In genomic region chr11:107590460-107591097, GRCh38 we compare ENCODE assay signal across 8 cellular contexts. TPM values are rescaled to one million over a fixed set of nuclear protein-coding genes. Genes with fewer than 3 reads are reported as not detected.
DNase-seq lines count a peak whose midpoint lies in the region; ATAC-seq, FAIRE-seq and TF ChIP-seq lines count a peak whose summit lies in the region.

No MANE protein-coding gene starts in this region.

- H3K27ac ChIP-seq in breast epithelium (no peak overlapping the region), lung (ENCODE audit: low read depth in 1 of 2, low read length in 1 of 2) (no peak overlapping the region)

- H3K36me3 ChIP-seq in breast epithelium (no peaks in the 10 kb centered on the region), lung (ENCODE audit: control insufficient read depth in 2 of 2, insufficient read depth in 2 of 2, low read length in 2 of 2) (no peaks in the 10 kb centered on the region)

- TF ChIP-seq POLR2A in breast epithelium (IDR thresholded peaks at IDR 0.05) (no peak), H54 (IDR thresholded peaks at IDR 0.05; ENCODE audit: low read depth, low read length) (no peak), erythroblast (IDR thresholded peaks at IDR 0.05; ENCODE audit: low read length) (no peak)

- intact Hi-C loops in breast epithelium (cut with DNase I; ENCODE audit: low total_unique reads) = no loop called here

- 2 to 3% methylated on average over 19 to 29 of the region's 29 CpGs for WGBS in lung, 2 donors

- no peaks in the 10 kb centered on the region for H3K4me1 ChIP-seq in breast epithelium
- H3K4me1 ChIP-seq in lung (ENCODE audit: control insufficient read depth in 2 of 2, insufficient read depth in 2 of 2, low read length in 2 of 2) = peaks cover 4 to 7% of the 10 kb centered on the region in 2 donors

- DNase-seq in D341Med (ENCODE audit: low spot score) (peak; percentile 44), HTR-8/SVneo (ENCODE audit: insufficient read length, low spot score) (peak; percentile 29), breast epithelium (ENCODE audit: low spot score in 2 of 2) (no peak), lung (ENCODE audit: low spot score) (no peak), NCI-H187 treated with DMSO at 0.1 percent for 48 hours (lab: John Stamatoyannopoulos, UW) (no peak), 8988T (no peak), H54 (ENCODE audit: insufficient read length, low spot score) (no peak), erythroblast (lab: John Stamatoyannopoulos, UW) (no peak)

- no peak for TF ChIP-seq CTCF in breast epithelium (IDR thresholded peaks at IDR 0.05)
- TF ChIP-seq CTCF in lung (IDR thresholded peaks at IDR 0.05; ENCODE audit: control extremely low read depth, extremely low read depth) = no peak

- peak; percentile 5 for ATAC-seq in lung (ENCODE audit: insufficient read depth, low FRiP score)

- H3K9me3 ChIP-seq in breast epithelium = no peaks in the 10 kb centered on the region
- peaks cover 0 to 2% of the 10 kb centered on the region in 2 donors for H3K9me3 ChIP-seq in lung (ENCODE audit: control insufficient read depth in 2 of 2, insufficient read depth in 1 of 2, low read length in 1 of 2)

- FAIRE-seq in HTR-8/SVneo (lab: Jason Lieb, UNC) (no peak), H54 (lab: Jason Lieb, UNC) (no peak)

- H3K27me3 ChIP-seq in breast epithelium = peaks cover 0 to 63% of the 10 kb centered on the region in 2 donors
- H3K27me3 ChIP-seq in lung (ENCODE audit: control insufficient read depth, insufficient read depth) = no peaks in the 10 kb centered on the region

- peak overlapping the region; percentile 54 to 66 (median 58) for H3K4me3 ChIP-seq in breast epithelium
- H3K4me3 ChIP-seq in lung = peak overlapping the region; percentile 69

RNA-seq across cellular contexts. Expression of gene ELMOD1, which starts 0.4 kb away (rescaled TPM):
- not detected for total RNA-seq in breast epithelium
- 1 to 10 TPM; 1.1 to 1.9 TPM for total RNA-seq in lung
- polyA plus RNA-seq in lung = under 1 TPM; 0.19 to 0.53 TPM

RNA-seq across cellular contexts. Expression of gene ALKBH8, which starts 25.0 kb away (rescaled TPM):
- 10 to 100 TPM in 1 of 3 donors, 1 to 10 TPM in 2; 6.2 to 11.4 (median 8.2) TPM for total RNA-seq in breast epithelium
- 10 to 100 TPM in 1 of 2 donors, 1 to 10 TPM in 1; 6.3 to 10.9 TPM for total RNA-seq in lung
- polyA plus RNA-seq in lung = 1 to 10 TPM; 2.5 to 3.8 TPM

Comparison
In these comparisons a context has a peak if more than half of its experiments do, and no peak if none do; other contexts are left out.
1. DNase-seq: peak in D341Med (single experiment) and HTR-8/SVneo (single experiment); none in breast epithelium (0 of 2), lung (single experiment), NCI-H187 treated with DMSO at 0.1 percent for 48 hours (single experiment), 8988T (single experiment), H54 (single experiment) and erythroblast (0 of 2).